Comparison of ENCODE assay signal across 11 cellular contexts in the genomic region with DNA sequence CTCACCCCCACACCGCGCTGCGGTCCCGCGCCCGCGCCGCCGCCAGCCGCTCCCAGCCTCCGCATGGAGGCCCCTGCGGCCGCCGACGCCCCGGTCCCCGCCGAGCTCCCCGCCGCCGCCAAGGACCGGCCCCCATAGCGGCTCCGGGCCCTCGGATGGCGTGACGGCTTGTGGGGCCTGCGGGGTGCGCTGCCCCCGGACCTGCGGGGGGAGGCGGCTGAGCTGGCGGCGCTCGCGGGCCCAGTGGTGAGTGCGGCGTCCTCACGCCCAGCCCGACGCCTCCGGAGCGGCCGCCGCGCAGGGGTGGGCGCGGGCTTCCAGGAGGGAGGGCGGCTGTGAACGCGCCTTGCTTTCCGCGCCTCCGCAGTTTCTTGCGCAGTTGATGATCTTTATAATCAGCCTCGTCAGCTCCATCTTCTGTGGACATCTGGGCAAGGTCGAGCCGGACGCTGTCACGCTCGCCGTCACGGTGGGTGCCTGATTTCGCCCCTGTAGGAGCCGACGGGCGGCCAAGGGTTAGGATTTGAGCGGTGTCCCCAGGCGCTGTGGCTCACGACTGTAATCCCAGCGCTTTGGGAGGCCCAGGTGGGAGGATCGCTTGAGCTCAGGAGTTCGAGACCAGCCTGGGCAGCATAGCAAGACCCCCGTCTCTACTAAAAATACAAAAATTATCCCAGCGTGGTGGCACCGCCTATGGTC. TPM values are rescaled to one million over a fixed set of nuclear protein-coding genes. Genes with fewer than 3 reads are reported as not detected.
DNase-seq lines count a peak whose midpoint lies in the region; ATAC-seq, FAIRE-seq and TF ChIP-seq lines count a peak whose summit lies in the region.
"Had no signal": no experiment of that assay in that cellular context is flagged by ENCODE, and none has a peak within 500 bp of the region (broad histone marks: within the 10 kb centered on the region; RNA-seq: fewer than 3 reads in every experiment).

No MANE protein-coding gene starts in this region.

- no peak overlapping the region for H2BK12ac ChIP-seq in H9 (ENCODE audit: insufficient read length, low read depth, low read length)

- TF ChIP-seq CTCF in H9 (conservative IDR thresholded peaks at IDR 0.05) = no peak
- no peak for TF ChIP-seq CTCF in bronchial epithelial cell (IDR thresholded peaks at IDR 0.05; ENCODE audit: insufficient read depth, low read length, severe bottlenecking)

- no CpG with 5 or more reads among the region's 76 CpGs for WGBS in H9 (ENCODE audit: extremely low coverage, insufficient read length, low lambda C conversion rate)

- peak overlapping the region; percentile 46 for H3K4me2 ChIP-seq in H9 (ENCODE audit: insufficient read depth, insufficient read length, low read length)

- H3K36me3 Mint-ChIP-seq in H9 (ENCODE audit: insufficient read depth in 1 of 3, low read depth in 3 of 3) = no peaks in the 10 kb centered on the region

- no peak overlapping the region for H3K4ac ChIP-seq in H9 (ENCODE audit: low read depth, low read length)

- H3K23me2 ChIP-seq in H9 (ENCODE audit: insufficient read length, low read depth, low read length, poor library complexity, severe bottlenecking) = peaks cover 4% of the 10 kb centered on the region

- no peak overlapping the region for H2BK15ac ChIP-seq in H9 (ENCODE audit: low read depth, low read length)

- H3K79me1 ChIP-seq in H9 (ENCODE audit: insufficient read depth, low read depth, low read length, poor library complexity, severe bottlenecking) = no peaks in the 10 kb centered on the region

- no peak overlapping the region for H3K56ac ChIP-seq in H9 (ENCODE audit: insufficient read length, low read depth, low read length)

- H3K36me3 ChIP-seq in bronchial epithelial cell (ENCODE audit: control insufficient read depth, insufficient read depth, low read length) (no peaks in the 10 kb centered on the region), skeletal muscle tissue (ENCODE audit: control insufficient read depth in 3 of 3, insufficient read depth in 3 of 3, low read length in 3 of 3) (no peaks in the 10 kb centered on the region)

- H3K27ac ChIP-seq in H9 (ENCODE audit: insufficient read length, low read depth, low read length) = no peak overlapping the region
- H3K27ac ChIP-seq in skeletal muscle tissue (ENCODE audit: low read depth, low read length) = no peak overlapping the region

- H4K8ac ChIP-seq in H9 (replicated peaks; ENCODE audit: insufficient read length, low read depth, low read length) = no peak overlapping the region

- H3K9me3 Mint-ChIP-seq in H9 = 0 out of 5 replicates have a peak, but pooled peaks cover 0 to under 1% of the 10 kb centered on the region in 2 experiments

- no peak overlapping the region for H2BK120ac ChIP-seq in H9 (ENCODE audit: low read depth, low read length, poor library complexity, severe bottlenecking)

- peaks cover 11 to 17% of the 10 kb centered on the region in 2 experiments for H3K4me1 Mint-ChIP-seq in H9

- H3K9ac ChIP-seq in H9 (ENCODE audit: extremely low read depth, insufficient read length, low read length) (no peak overlapping the region), skeletal muscle tissue (ENCODE audit: low read depth in 1 of 3, low read length in 3 of 3) (peak overlapping the region in 2 of 3 donors; percentile 43 to 66)

- no peaks in the 10 kb centered on the region for H3K9me3 ChIP-seq in H9 (ENCODE audit: control insufficient read depth, low read depth, low read length)
- no peaks in the 10 kb centered on the region for H3K9me3 ChIP-seq in skeletal muscle tissue (ENCODE audit: control insufficient read depth in 3 of 3, low read length in 3 of 3)

- ATAC-seq in HG02798 (IDR thresholded peaks at IDR 0.05; ENCODE audit: poor library complexity, unreplicated experiment) = no peak
- ATAC-seq: K562 had no signal

- H3K4me3 ChIP-seq in bronchial epithelial cell (ENCODE audit: low read depth, low read length) (peak overlapping the region; percentile 18), skeletal muscle tissue (ENCODE audit: low read length in 3 of 3) (peak overlapping the region; percentile 65 to 72 (median 69))
- H3K4me3 ChIP-seq: K562 had no signal

- H4K5ac ChIP-seq in H9 (ENCODE audit: insufficient read length, low read depth, low read length) = no peak overlapping the region

- H3K79me2 ChIP-seq in H9 (ENCODE audit: insufficient read depth, low read length) = no peaks in the 10 kb centered on the region

- H3T11ph ChIP-seq in H9 (ENCODE audit: low read length) = no peak overlapping the region

- no peak for FAIRE-seq in bronchial epithelial cell (lab: Jason Lieb, UNC)
- FAIRE-seq: islet of Langerhans, K562 had no signal

- H3K27me3 ChIP-seq in H9 (ENCODE audit: insufficient read depth, low read length) (no peaks in the 10 kb centered on the region), bronchial epithelial cell (ENCODE audit: control insufficient read depth, insufficient read depth, low read length) (peaks cover 6% of the 10 kb centered on the region), skeletal muscle tissue (ENCODE audit: control insufficient read depth in 3 of 3, insufficient read depth in 3 of 3, low read length in 3 of 3) (peaks cover 7 to 14% (median 10%) of the 10 kb centered on the region in 3 donors)

- H3K27me3 Mint-ChIP-seq in H9 (ENCODE audit: low read depth) = peaks cover 18% of the 10 kb centered on the region

- H4K91ac ChIP-seq in H9 (ENCODE audit: insufficient read length, low read depth, low read length) = no peak overlapping the region

- H2BK5ac ChIP-seq in H9 (ENCODE audit: insufficient read length, low read length) = no peak overlapping the region

- no peak overlapping the region for H2AK5ac ChIP-seq in H9 (ENCODE audit: insufficient read length, low read length)

- no peak overlapping the region for H3K23ac ChIP-seq in H9 (ENCODE audit: insufficient read length, low read depth, low read length)

- no peaks in the 10 kb centered on the region for H4K20me1 ChIP-seq in H9 (ENCODE audit: control insufficient read depth, insufficient read depth, insufficient read length)

- H3K4me1 ChIP-seq in H9 (ENCODE audit: insufficient read depth, low read length) (no peaks in the 10 kb centered on the region), skeletal muscle tissue (ENCODE audit: control insufficient read depth in 3 of 3, insufficient read depth in 3 of 3, low read length in 3 of 3) (peaks cover 0 to 4% (median 3%) of the 10 kb centered on the region in 3 donors)

- DNase-seq in H9 (peak; percentile 54), bronchial epithelial cell (ENCODE audit: low read depth) (no peak), iris pigment epithelial cell (ENCODE audit: low read depth) (peak; percentile 4), DMS79 treated with DMSO at 0.1 percent for 48 hours (lab: John Stamatoyannopoulos, UW) (no peak), RKO (ENCODE audit: low spot score) (no peak)
- DNase-seq in activated CD4-positive, CD25-positive, alpha-beta regulatory T cell (lab: John Stamatoyannopoulos, UW) = no peak
- DNase-seq: activated CD4-positive, alpha-beta T cell treated with anti-CD3 and anti-CD28 coated beads for 48 hours had no signal

- no peak overlapping the region for H2AFZ ChIP-seq in H9 (ENCODE audit: low read length)

- H3K18ac ChIP-seq in H9 (ENCODE audit: insufficient read length, low read depth, low read length) = no peak overlapping the region

- peak overlapping the region; percentile 65 to 84 for H3K4me3 Mint-ChIP-seq in H9

- peak overlapping the region; percentile 50; the same call in 1 of the 2 replicates for H3K14ac ChIP-seq in H9 (ENCODE audit: insufficient read depth, low read length)

- H2BK20ac ChIP-seq in H9 (ENCODE audit: low read depth, low read length, poor library complexity, severe bottlenecking) = no peak overlapping the region

- H3K27ac Mint-ChIP-seq in H9 = no peak overlapping the region

RNA-seq across cellular contexts. Expression of gene SLC47A1, which starts 46.4 kb away (rescaled TPM):
- 2.0 and 4.0 TPM in 2 replicates for total RNA-seq in H9 (2021)
- 1.3 and 1.6 TPM in 2 replicates for total RNA-seq in bronchial epithelial cell
- 0.52 TPM for total RNA-seq in skeletal muscle tissue
- total RNA-seq: K562 had no signal

Comparison
In these comparisons a context has a peak if more than half of its experiments do, and no peak if none do; other contexts are left out.
1. DNase-seq: peak in H9 (single experiment) and iris pigment epithelial cell (single experiment); none in bronchial epithelial cell (single experiment), DMS79 treated with DMSO at 0.1 percent for 48 hours (single experiment), RKO (single experiment) and activated CD4-positive, CD25-positive, alpha-beta regulatory T cell (0 of 4).